In genomic region chr1:11797525-11798216, GRCh38 we compare ENCODE assay signal across 15 cellular contexts. TPM values are rescaled to one million over a fixed set of nuclear protein-coding genes. Genes with fewer than 3 reads are reported as not detected.
A peak's percentile ranks its signal among the peaks of the same experiment; 100 is the strongest.
DNase-seq lines count a peak whose midpoint lies in the region; ATAC-seq and TF ChIP-seq lines count a peak whose summit lies in the region.
"Had no signal": no experiment of that assay in that cellular context is flagged by ENCODE, and none has a peak within 500 bp of the region (broad histone marks: within the 10 kb centered on the region; RNA-seq: fewer than 3 reads in every experiment).

No MANE protein-coding gene starts in this region.

- no peak overlapping the region for H2AFZ ChIP-seq in hepatocyte
- H2AFZ ChIP-seq in OCI-LY7 (ENCODE audit: low read length): no peak overlapping the region

- H3K4me3 ChIP-seq in coronary artery (no peak overlapping the region), hepatocyte (no peak overlapping the region), OCI-LY7 (ENCODE audit: low read depth, low read length, poor library complexity, severe bottlenecking) (no peak overlapping the region)

- H3K27me3 ChIP-seq in hepatocyte: no peaks in the 10 kb centered on the region

- H3K9me3 ChIP-seq in hepatocyte (ENCODE audit: low read depth): no peaks in the 10 kb centered on the region
- H3K9me3 ChIP-seq in OCI-LY7 (ENCODE audit: low read length): no peaks in the 10 kb centered on the region

- POLR2A ChIA-PET in OCI-LY7 (lab: Charles Lee): interaction anchor here (0.6 to 1.3 kb wide), 2 partner anchors 12 to 37 kb away, joined by 3 to 4 read pairs; no protein-coding TSS in a partner anchor

- BruUV-seq in OCI-LY7 (replicated peaks; lab: Mats Ljungman, UMichigan): no TSS peak

- H4K20me1 ChIP-seq in hepatocyte (ENCODE audit: insufficient read depth, poor library complexity, severe bottlenecking) (no peaks in the 10 kb centered on the region), OCI-LY7 (ENCODE audit: insufficient read depth, low read length) (no peaks in the 10 kb centered on the region)

- H3K27me3 Mint-ChIP-seq in HFFc6 (ENCODE audit: insufficient read depth): peaks cover 2% of the 10 kb centered on the region
- H3K27me3 Mint-ChIP-seq: progenitor cell of endocrine pancreas had no signal

- intact Hi-C loops in OCI-LY7 (cut with micrococcal nuclease; ENCODE audit: unreplicated experiment): no loop called here

- peaks cover 22% of the 10 kb centered on the region for H3K4me1 Mint-ChIP-seq in HFFc6 (ENCODE audit: low read depth)

- H3K79me2 ChIP-seq in hepatocyte: peaks cover 20% of the 10 kb centered on the region
- H3K79me2 ChIP-seq in OCI-LY7 (ENCODE audit: insufficient read depth, low read depth, low read length): peaks cover 8% of the 10 kb centered on the region; the same call in 1 of the 2 replicates

- H3K4me1 ChIP-seq in hepatocyte (ENCODE audit: insufficient read depth): peaks cover 10% of the 10 kb centered on the region
- H3K4me1 ChIP-seq in OCI-LY7 (ENCODE audit: insufficient read depth, low read length, poor library complexity, severe bottlenecking): peaks cover 8% of the 10 kb centered on the region

- H3K9me3 Mint-ChIP-seq in HFFc6: no peaks in the 10 kb centered on the region

- H3K36me3 ChIP-seq in hepatocyte (replicated peaks; ENCODE audit: insufficient read depth, low read depth) (no peaks in the 10 kb centered on the region), OCI-LY7 (ENCODE audit: insufficient read depth, low read length) (peaks cover 78% of the 10 kb centered on the region)

- peaks cover 22% of the 10 kb centered on the region for H3K36me3 Mint-ChIP-seq in HFFc6 (ENCODE audit: low read depth)

- ATAC-seq in GM21825 (IDR thresholded peaks at IDR 0.05; ENCODE audit: unreplicated experiment): no peak
- ATAC-seq: HCT116 had no signal

- H3K27ac Mint-ChIP-seq in HFFc6: peak overlapping the region; percentile 59; the same call in 1 of the 2 replicates
- H3K27ac Mint-ChIP-seq: progenitor cell of endocrine pancreas had no signal

- H3K4me3 Mint-ChIP-seq in HFFc6: no peak overlapping the region

- H3K9me2 ChIP-seq in hepatocyte (replicated peaks; ENCODE audit: insufficient read depth) (no peaks in the 10 kb centered on the region), OCI-LY7 (ENCODE audit: insufficient read depth, low read length) (no peaks in the 10 kb centered on the region)

- no peak overlapping the region for H3K4me2 ChIP-seq in hepatocyte
- no peak overlapping the region for H3K4me2 ChIP-seq in OCI-LY7 (ENCODE audit: low read length)

- TF ChIP-seq CTCF in HFFc6 (IDR thresholded peaks at IDR 0.05): no peak
- no peak for TF ChIP-seq CTCF in coronary artery (IDR thresholded peaks at IDR 0.05)
- TF ChIP-seq CTCF in hepatocyte (IDR thresholded peaks at IDR 0.05; ENCODE audit: poor library complexity): no peak
- TF ChIP-seq CTCF in OCI-LY7 (conservative IDR thresholded peaks at IDR 0.05; ENCODE audit: low read length): no peak

- WGBS in hepatocyte (ENCODE audit: low lambda C conversion rate, missing lambda C conversion rate): 92% methylated on average over 6 of the region's 6 CpGs

- peak overlapping the region; percentile 72 to 80 for H3K27ac ChIP-seq in coronary artery
- H3K27ac ChIP-seq in hepatocyte: peak overlapping the region; percentile 24
- no peak overlapping the region for H3K27ac ChIP-seq in OCI-LY7 (ENCODE audit: low read depth, low read length, poor library complexity, severe bottlenecking)

- CTCF ChIA-PET in OCI-LY7 (lab: Charles Lee; ENCODE audit: unreplicated experiment): no interaction called here

- DNase-seq in HFFc6 (no peak), coronary artery (ENCODE audit: low spot score) (peak; percentile 82), hepatocyte (ENCODE audit: low spot score) (no peak), pulmonary artery endothelial cell (ENCODE audit: low read depth, low spot score) (peak; percentile 94), SW480 (ENCODE audit: low spot score) (no peak), OCI-LY7 (ENCODE audit: low spot score) (no peak)
- no peak for DNase-seq in activated CD4-positive, alpha-beta T cell treated with anti-CD3 and anti-CD28 coated beads, Interleukin-2, amount 50 U/mL, for 1 hour
- DNase-seq: islet precursor cell, Karpas-422, NCI-H2081 treated with DMSO at 0.1 percent for 48 hours had no signal

RNA-seq across cellular contexts. Expression of gene MTHFR, which starts 8.1 kb away (rescaled TPM):
- 10 to 100 TPM in 5 of 6 experiments, 1 to 10 TPM in 1; 9.4 to 11.7 (median 10.5) TPM for total RNA-seq in HFFc6 (2021; fragmentation: NEBNext Ultra II Directional; extraction: Animal tissue kit (Norgen Biotek cat#: 25700))
- 29.3 and 31.0 TPM in 2 replicates for total RNA-seq in hepatocyte
- 17.6 and 25.7 TPM in 2 replicates for polyA plus RNA-seq in hepatocyte
- 17.4 and 29.7 TPM in 2 replicates for total RNA-seq in pulmonary artery endothelial cell
- 31.3 and 31.6 TPM in 2 replicates for total RNA-seq in OCI-LY7 (2014; rRNA removed; shearing (Covaris generic))
- total RNA-seq in OCI-LY7 (2022): 54.6 and 58.0 TPM in 2 replicates

RNA-seq across cellular contexts. Expression of gene CLCN6, which starts 8.3 kb away (rescaled TPM):
- 1 to 10 TPM; 6.2 to 8.3 (median 7.9) TPM for total RNA-seq in HFFc6 (2021; fragmentation: NEBNext Ultra II Directional; extraction: Animal tissue kit (Norgen Biotek cat#: 25700))
- total RNA-seq in hepatocyte (14.1 and 15.3 TPM in 2 replicates), pulmonary artery endothelial cell (8.1 and 12.4 TPM in 2 replicates), OCI-LY7 (2022) (51.3 and 65.8 TPM in 2 replicates)
- 23.6 and 34.2 TPM in 2 replicates for polyA plus RNA-seq in hepatocyte
- 16.1 and 19.7 TPM in 2 replicates for total RNA-seq in OCI-LY7 (2014; rRNA removed; shearing (Covaris generic))

RNA-seq across cellular contexts. Expression of gene C1orf167, which starts 35.7 kb away (rescaled TPM):
- total RNA-seq in HFFc6 (2021; fragmentation: NEBNext Ultra II Directional; extraction: Animal tissue kit (Norgen Biotek cat#: 25700)): under 1 TPM in 4 of 6 experiments, not detected in 2; 0.23 to 0.59 (median 0.38) TPM
- total RNA-seq in hepatocyte (not detected in 2 replicates), pulmonary artery endothelial cell (not detected in 2 replicates), OCI-LY7 (2022) (1.7 and 3.9 TPM in 2 replicates)
- 0.37 TPM in 1 of 2 replicates, not detected in the other for polyA plus RNA-seq in hepatocyte
- total RNA-seq in OCI-LY7 (2014; rRNA removed; shearing (Covaris generic)): 4.2 and 8.0 TPM in 2 replicates
- total RNA-seq: progenitor cell of endocrine pancreas; T-helper 2 cell treated with Interferon-gamma antibody and Interleukin-4, amounts not matched to agents 100 ng/mL and 5 ng/mL, for 36 hours had no signal

RNA-seq across cellular contexts. Expression of gene NPPA, which starts 49.9 kb away (rescaled TPM):
- not detected for total RNA-seq in HFFc6 (2021; fragmentation: NEBNext Ultra II Directional; extraction: Animal tissue kit (Norgen Biotek cat#: 25700))
- total RNA-seq in hepatocyte (not detected in 2 replicates), pulmonary artery endothelial cell (not detected in 2 replicates), OCI-LY7 (2022) (not detected in 2 replicates)
- polyA plus RNA-seq in hepatocyte: 0.22 and 1.1 TPM in 2 replicates
- total RNA-seq in OCI-LY7 (2014; rRNA removed; shearing (Covaris generic)): not detected in 2 replicates
- total RNA-seq: progenitor cell of endocrine pancreas; T-helper 2 cell treated with Interferon-gamma antibody and Interleukin-4, amounts not matched to agents 100 ng/mL and 5 ng/mL, for 36 hours; urinary bladder had no signal

Comparison
In these comparisons a context has a peak if more than half of its experiments do, and no peak if none do; other contexts are left out.
1. DNase-seq: peak in coronary artery (single experiment) and pulmonary artery endothelial cell (single experiment); none in HFFc6 (single experiment), hepatocyte (single experiment), activated CD4-positive, alpha-beta T cell treated with anti-CD3 and anti-CD28 coated beads, Interleukin-2, amount 50 U/mL, for 1 hour (single experiment), SW480 (single experiment) and OCI-LY7 (single experiment).